Comparison of ENCODE assay signal across 8 cellular contexts in genomic region chr10:49534670-49535381, GRCh38. TPM values are rescaled to one million over a fixed set of nuclear protein-coding genes. Genes with fewer than 3 reads are reported as not detected.
DNase-seq lines count a peak whose midpoint lies in the region; ATAC-seq and TF ChIP-seq lines count a peak whose summit lies in the region.

No MANE protein-coding gene starts in this region.

- peak overlapping the region; percentile 93 for H3K27ac Mint-ChIP-seq in activated B cell treated with CpG ODN at 0.5 μM for 24 hours

- H3K4me3 ChIP-seq in skeletal muscle satellite cell (ENCODE audit: low read length), result peak overlapping the region; percentile 49

- ATAC-seq in GM19023 (IDR thresholded peaks at IDR 0.05; ENCODE audit: unreplicated experiment) (peak; percentile 47), HG03095 (IDR thresholded peaks at IDR 0.05; ENCODE audit: unreplicated experiment) (peak; percentile 65), activated B cell treated with CpG ODN at 0.5 μM for 24 hours (ENCODE audit: low read depth) (peak; percentile 49)

- peak overlapping the region; percentile 71 for H3K4me3 Mint-ChIP-seq in activated B cell treated with CpG ODN at 0.5 μM for 24 hours

- no peak for TF ChIP-seq CTCF in activated B cell treated with CpG ODN at 0.5 μM for 24 hours (IDR thresholded peaks at IDR 0.05)

- H3K4me2 ChIP-seq in skeletal muscle satellite cell (ENCODE audit: low read length), result peak overlapping the region; percentile 77

- H3K4me1 Mint-ChIP-seq in activated B cell treated with CpG ODN at 0.5 μM for 24 hours, result peaks cover 49% of the 10 kb centered on the region

- POLR2A ChIA-PET in activated B cell treated with CpG ODN at 0.5 μM for 24 hours (lab: Charles Lee), result interaction anchor here (0.8 to 1.0 kb wide), 2 partner anchors 16 to 61 kb away, joined by 4 read pairs; no protein-coding TSS in a partner anchor

- intact Hi-C loops in activated B cell treated with CpG ODN at 0.5 μM for 24 hours (cut with micrococcal nuclease), result loop anchor here (1.0 to 5.0 kb wide), 4 partner anchors 16 to 863 kb away; partner anchors contain the start of genes OGDHL and TMEM273

- no peaks in the 10 kb centered on the region for H3K27me3 Mint-ChIP-seq in activated B cell treated with CpG ODN at 0.5 μM for 24 hours

- H3K9me3 Mint-ChIP-seq in activated B cell treated with CpG ODN at 0.5 μM for 24 hours, result no peaks in the 10 kb centered on the region

- H3K36me3 ChIP-seq in skeletal muscle satellite cell (ENCODE audit: insufficient read depth, low read length), result peaks cover 44% of the 10 kb centered on the region

- no peaks in the 10 kb centered on the region for H3K27me3 ChIP-seq in skeletal muscle satellite cell (ENCODE audit: control insufficient read depth, insufficient read depth, low read length)

- peak overlapping the region; percentile 54 for H3K9ac ChIP-seq in skeletal muscle satellite cell (ENCODE audit: low read depth, low read length)

- peaks cover 56% of the 10 kb centered on the region for H3K4me1 ChIP-seq in skeletal muscle satellite cell (ENCODE audit: control insufficient read depth, insufficient read depth, low read length)

- H3K27ac ChIP-seq in caudate nucleus (ENCODE audit: low read depth, low read length), result no peak overlapping the region

- in situ Hi-C loops in G401 (cut with HindIII; ENCODE audit: low sequenced_read_pairs), result no loop called here

- CTCF ChIA-PET in activated B cell treated with CpG ODN at 0.5 μM for 24 hours (lab: Charles Lee), result interaction anchor here (0.6 to 1.1 kb wide), 4 partner anchors 19 to 1214 kb away, joined by 3 to 8 read pairs (median 3); no protein-coding TSS in a partner anchor

- H3K36me3 Mint-ChIP-seq in activated B cell treated with CpG ODN at 0.5 μM for 24 hours (ENCODE audit: low read depth), result peaks cover 31% of the 10 kb centered on the region

- H3K9me3 ChIP-seq in skeletal muscle satellite cell (replicated peaks; ENCODE audit: low read length), result no peaks in the 10 kb centered on the region

- peak; percentile 52 for DNase-seq in AG08396 (ENCODE audit: low spot score)
- no peak for DNase-seq in activated B cell treated with CpG ODN at 0.5 μM for 24 hours
- no peak for DNase-seq in NCI-H774 (lab: John Stamatoyannopoulos, UW)
- no peak for DNase-seq in G401 (ENCODE audit: low spot score)
- no peak for DNase-seq in caudate nucleus (lab: John Stamatoyannopoulos, UW)

RNA-seq across cellular contexts. Expression of gene ERCC6, which starts 4.1 kb away (rescaled TPM):
- total RNA-seq in activated B cell treated with CpG ODN at 0.5 μM for 24 hours, result 37.4 and 46.2 TPM in 2 replicates
- total RNA-seq in skeletal muscle satellite cell (2012; rRNA removed), result 15.5 and 20.8 TPM in 2 replicates
- 3.6 and 13.3 TPM in 2 replicates for total RNA-seq in G401 (2014; rRNA removed; shearing (Covaris generic))
